Comparison of ENCODE assay signal across 9 cellular contexts in the genomic region with DNA sequence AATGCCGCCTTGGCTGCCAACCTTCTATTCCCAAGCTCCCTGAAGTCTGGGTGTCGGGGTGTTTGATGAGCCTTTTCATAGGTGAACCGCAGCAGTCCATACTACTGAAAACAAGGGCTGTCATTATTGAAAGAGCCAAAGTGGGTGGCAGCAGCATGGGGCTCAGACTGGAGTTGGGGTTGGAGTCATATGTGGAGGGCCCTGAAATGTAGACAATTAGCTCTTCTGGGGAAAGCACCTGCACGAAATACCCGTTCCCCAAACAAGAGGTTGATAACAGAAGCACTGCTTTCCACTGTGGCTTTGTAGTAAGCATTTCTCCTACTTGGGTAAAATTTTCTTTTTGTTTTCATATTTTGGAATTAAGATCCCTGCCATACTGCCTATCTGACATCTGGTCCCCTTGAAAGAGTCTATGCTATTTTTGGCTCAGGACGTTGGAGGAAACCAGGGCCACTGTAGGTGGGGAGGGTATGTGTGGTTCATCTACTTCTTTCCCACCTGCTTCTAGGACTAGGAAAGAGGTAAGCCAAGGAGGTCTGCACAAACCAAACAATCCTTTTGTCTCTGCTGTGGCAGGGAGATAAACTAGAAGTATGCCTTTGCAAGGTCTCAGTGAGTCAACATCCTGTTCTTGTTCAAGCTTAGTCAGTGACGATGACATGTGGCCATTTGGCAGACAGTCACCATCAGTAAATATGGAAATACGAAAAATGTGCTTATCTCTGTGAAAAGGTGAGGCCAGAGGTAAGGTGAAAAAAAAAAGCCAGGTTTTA.
A peak's percentile ranks its signal among the peaks of the same experiment; 100 is the strongest.
DNase-seq lines count a peak whose midpoint lies in the region; ATAC-seq and TF ChIP-seq lines count a peak whose summit lies in the region.
"Had no signal": no experiment of that assay in that cellular context is flagged by ENCODE, and none has a peak within 500 bp of the region (broad histone marks: within the 10 kb centered on the region; RNA-seq: fewer than 3 reads in every experiment).

No MANE protein-coding gene starts in this region.

- TF ChIP-seq CTCF in C4-2B (conservative IDR thresholded peaks at IDR 0.05) = no peak
- no peak for TF ChIP-seq CTCF in ascending aorta (IDR thresholded peaks at IDR 0.05)
- TF ChIP-seq CTCF in lung (IDR thresholded peaks at IDR 0.05; ENCODE audit: control extremely low read depth, extremely low read depth) = no peak

- peak; percentile 48; the same call in 1 of the 2 replicates for TF ChIP-seq EP300 in Ishikawa (IDR thresholded peaks at IDR 0.05; ENCODE audit: borderline replicate concordance)

- peaks cover 4 to 19% of the 10 kb centered on the region in 2 donors for H3K4me1 ChIP-seq in ascending aorta
- peaks cover 0 to 14% of the 10 kb centered on the region in 2 donors for H3K4me1 ChIP-seq in lung (ENCODE audit: control insufficient read depth in 2 of 2, insufficient read depth in 2 of 2, low read length in 2 of 2)

- peak overlapping the region; percentile 69 for H3K27ac ChIP-seq in C4-2B
- peak overlapping the region; percentile 74 to 83 for H3K27ac ChIP-seq in ascending aorta
- peak overlapping the region; percentile 74 to 84 for H3K27ac ChIP-seq in lung (ENCODE audit: low read depth in 1 of 2, low read length in 1 of 2)

- H3K4me3 ChIP-seq in ascending aorta (no peak overlapping the region), lung (no peak overlapping the region)

- H3K36me3 ChIP-seq in ascending aorta (no peaks in the 10 kb centered on the region), lung (ENCODE audit: control insufficient read depth in 2 of 2, insufficient read depth in 2 of 2, low read length in 2 of 2) (no peaks in the 10 kb centered on the region)

- peak in 1 of 2 donors; percentile 73 for DNase-seq in ascending aorta (ENCODE audit: low spot score in 2 of 2)
- DNase-seq in lung (ENCODE audit: low spot score) = peak; percentile 33
- DNase-seq in HuH-7 (ENCODE audit: low spot score) = no peak
- DNase-seq in NCI-H82 treated with DMSO at 0.1 percent for 48 hours (lab: John Stamatoyannopoulos, UW; ENCODE audit: unreplicated experiment) = no peak
- DNase-seq in HuH-7.5 (ENCODE audit: low spot score) = no peak
- no peak for DNase-seq in activated gamma-delta T cell treated with Interleukin-2 at 50 U/mL for 16 hours
- DNase-seq: activated B cell treated with CpG ODN at 0.5 μM for 24 hours had no signal

- WGBS in lung, 2 donors = 52 to 58% methylated on average over 8 of the region's 8 CpGs

- intact Hi-C loops in ascending aorta (cut with DNase I) = no loop called here

- ATAC-seq in lung (ENCODE audit: insufficient read depth, low FRiP score) = peak; percentile 60

- TF ChIP-seq RAD21 in Ishikawa (IDR thresholded peaks at IDR 0.05; ENCODE audit: low read depth) = no peak

- H3K27me3 ChIP-seq in ascending aorta (no peaks in the 10 kb centered on the region), lung (ENCODE audit: control insufficient read depth, insufficient read depth) (no peaks in the 10 kb centered on the region)

- H3K9me3 ChIP-seq in ascending aorta = no peaks in the 10 kb centered on the region
- peaks cover 0 to 1% of the 10 kb centered on the region in 2 donors for H3K9me3 ChIP-seq in lung (ENCODE audit: control insufficient read depth in 2 of 2, insufficient read depth in 1 of 2, low read length in 1 of 2)

TF ChIP-seq in Ishikawa, 13 proteins besides CTCF, POLR2A, EP300 and RAD21:
- TF ChIP-seq TEAD4 (IDR thresholded peaks at IDR 0.05) (0 out of 2 replicates have a peak, but pooled peaks have one; percentile 26), EGR1 (IDR thresholded peaks at IDR 0.05) (no peak)
